In genomic region chr15:72475674-72476073, GRCh38 we compare ENCODE assay signal across 8 cellular contexts. TPM values are rescaled to one million over a fixed set of nuclear protein-coding genes. Genes with fewer than 3 reads are reported as not detected.
DNase-seq lines count a peak whose midpoint lies in the region; ATAC-seq, FAIRE-seq and TF ChIP-seq lines count a peak whose summit lies in the region.

No MANE protein-coding gene starts in this region.

- TF ChIP-seq RAD21 in H1 (IDR thresholded peaks at IDR 0.05 in 1 of 2, conservative IDR thresholded peaks at IDR 0.05 in 1 of 2; ENCODE audit: low read depth in 2 of 2, low read length in 2 of 2): no peak

- H3K4me3 Mint-ChIP-seq in neural crest cell: peak overlapping the region; percentile 97

- H3K79me2 ChIP-seq in OCI-LY3 (ENCODE audit: low read length) (peaks cover 76% of the 10 kb centered on the region), H1 (ENCODE audit: control insufficient read depth in 1 of 2, insufficient read depth in 2 of 2, low read length in 2 of 2) (peaks cover 32 to 61% of the 10 kb centered on the region in 2 experiments)

- H3K14ac ChIP-seq in H1 (ENCODE audit: insufficient read length): no peak overlapping the region

- H3K4me1 ChIP-seq in BLaER1 treated with 17β-estradiol and CSF1 and Interleukin-3, amounts not matched to agents 10 nM and 100 nM: peaks cover 26 to 64% (median 37%) of the 10 kb centered on the region in 10 experiments
- peaks cover 23% of the 10 kb centered on the region for H3K4me1 ChIP-seq in OCI-LY3 (ENCODE audit: low read length)
- peaks cover 0 to 4% (median 2%) of the 10 kb centered on the region in 4 experiments; a peak in 2 of 7 replicates for H3K4me1 ChIP-seq in H1 (replicated peaks in 1 of 4; ENCODE audit: control insufficient read depth in 3 of 4, insufficient read depth in 4 of 4, low read length in 3 of 4)

- H2AFZ ChIP-seq in OCI-LY3 (ENCODE audit: low read depth, low read length) (no peak overlapping the region), H1 (ENCODE audit: low read length) (no peak overlapping the region)

- peaks cover 58 to 65% (median 64%) of the 10 kb centered on the region in 11 experiments for H4K20me1 ChIP-seq in BLaER1 treated with 17β-estradiol and CSF1 and Interleukin-3, amounts not matched to agents 10 nM and 100 nM
- H4K20me1 ChIP-seq in OCI-LY3 (ENCODE audit: insufficient read depth, low read length) (peaks cover 41% of the 10 kb centered on the region), H1 (replicated peaks in 1 of 2; ENCODE audit: control insufficient read depth in 1 of 2, insufficient read depth in 2 of 2, low read length in 2 of 2) (peaks cover 7 to 12% of the 10 kb centered on the region in 2 experiments)

- H3K36me3 ChIP-seq in BLaER1 treated with 17β-estradiol and CSF1 and Interleukin-3, amounts not matched to agents 10 nM and 100 nM: peaks cover 40 to 49% (median 45%) of the 10 kb centered on the region in 11 experiments
- H3K36me3 ChIP-seq in OCI-LY3 (replicated peaks; ENCODE audit: low read depth, low read length): peaks cover 38% of the 10 kb centered on the region
- H3K36me3 ChIP-seq in H1 (ENCODE audit: control insufficient read depth in 2 of 4, insufficient read depth in 4 of 4, low read length in 3 of 4): peaks cover 0 to 23% (median 3%) of the 10 kb centered on the region in 4 experiments; a peak in 2 of 8 replicates

- no peak overlapping the region for H2AK5ac ChIP-seq in H1 (ENCODE audit: low read depth, low read length)

- H3K27me3 Mint-ChIP-seq in neural crest cell (ENCODE audit: low read depth): no peaks in the 10 kb centered on the region

- H3K23ac ChIP-seq in H1 (ENCODE audit: insufficient read length): no peak overlapping the region

- H4K91ac ChIP-seq in H1 (replicated peaks; ENCODE audit: insufficient read length, low read length): no peak overlapping the region

- H3K36me3 Mint-ChIP-seq in neural crest cell (ENCODE audit: low read depth): peaks cover 16% of the 10 kb centered on the region

- DNase-seq in H1 (ENCODE audit: low read depth in 1 of 2, low spot score in 2 of 2) (no peak), neural crest cell (ENCODE audit: low read depth, low spot score) (no peak), hippocampal formation (lab: John Stamatoyannopoulos, UW) (no peak), cerebellar cortex (ENCODE audit: low spot score) (no peak), COR-L47 (lab: John Stamatoyannopoulos, UW) (no peak)

- no peak overlapping the region for H2BK12ac ChIP-seq in H1 (ENCODE audit: low read depth, low read length)

- POLR2A ChIA-PET in H1 (lab: Charles Lee; ENCODE audit: partially characterized antibody): interaction anchor here (0.6 to 1.7 kb wide), 9 partner anchors 8 to 318 kb away, joined by 3 to 9 read pairs (median 4); partner anchors contain the start of genes CELF6 and HEXA

- H3K27me3 ChIP-seq in BLaER1 treated with 17β-estradiol and CSF1 and Interleukin-3, amounts not matched to agents 10 nM and 100 nM: no peaks in the 10 kb centered on the region
- no peaks in the 10 kb centered on the region for H3K27me3 ChIP-seq in OCI-LY3 (ENCODE audit: low read depth, low read length)
- no peaks in the 10 kb centered on the region for H3K27me3 ChIP-seq in H1 (replicated peaks in 1 of 4; ENCODE audit: control insufficient read depth in 3 of 4, extremely low read depth in 1 of 4, insufficient read depth in 3 of 4, low read length in 3 of 4)

- no peak overlapping the region for H3K56ac ChIP-seq in H1 (replicated peaks; ENCODE audit: insufficient read length, low read depth, low read length)

- H3K4ac ChIP-seq in H1 (replicated peaks; ENCODE audit: insufficient read length, low read depth, low read length): no peak overlapping the region

- no peak for ATAC-seq in GM21723 (IDR thresholded peaks at IDR 0.05; ENCODE audit: unreplicated experiment)

- H2BK15ac ChIP-seq in H1 (ENCODE audit: low read length): no peak overlapping the region

- no peak overlapping the region for H3K18ac ChIP-seq in H1 (ENCODE audit: extremely low read depth, low read length)

- H4K8ac ChIP-seq in H1 (ENCODE audit: extremely low read depth, insufficient read depth, low read length): no peak overlapping the region

- peaks cover 3% of the 10 kb centered on the region for H3K23me2 ChIP-seq in H1 (ENCODE audit: low read depth, low read length)

- H3K9ac ChIP-seq in BLaER1 treated with 17β-estradiol and CSF1 and Interleukin-3, amounts not matched to agents 10 nM and 100 nM: peak overlapping the region; percentile 92 to 100 (median 99)
- H3K9ac ChIP-seq in OCI-LY3 (ENCODE audit: low read length) (peak overlapping the region; percentile 97), H1 (replicated peaks in 1 of 4; ENCODE audit: extremely low read depth in 1 of 4, low read depth in 3 of 4, low read length in 3 of 4) (peak overlapping the region in 3 of 4 experiments; percentile 80 to 98 (median 97); a peak in 5 of 7 replicates)

- H2BK20ac ChIP-seq in H1 (ENCODE audit: low read length): no peak overlapping the region

- no peaks in the 10 kb centered on the region for H3K79me1 ChIP-seq in H1 (ENCODE audit: low read depth, low read length)

- H3K9me3 ChIP-seq in BLaER1 treated with 17β-estradiol and CSF1 and Interleukin-3, amounts not matched to agents 10 nM and 100 nM (replicated peaks in 1 of 11): peaks cover 0 to 10% (median 0%) of the 10 kb centered on the region in 11 experiments; a peak in 4 of 22 replicates
- no peaks in the 10 kb centered on the region for H3K9me3 ChIP-seq in OCI-LY3 (ENCODE audit: insufficient read depth, low read length)
- H3K9me3 ChIP-seq in H1 (ENCODE audit: insufficient read depth in 2 of 2, low read depth in 1 of 2, low read length in 1 of 2): no peaks in the 10 kb centered on the region

- no peak for TF ChIP-seq EP300 in H1 (IDR thresholded peaks at IDR 0.05; ENCODE audit: borderline replicate concordance in 1 of 2, low read depth in 2 of 2, low read length in 2 of 2)

- peak overlapping the region; percentile 90 to 98 (median 96) for H3K4me3 ChIP-seq in BLaER1 treated with 17β-estradiol and CSF1 and Interleukin-3, amounts not matched to agents 10 nM and 100 nM
- H3K4me3 ChIP-seq in OCI-LY3 (ENCODE audit: low read length) (peak overlapping the region; percentile 84), H1 (ENCODE audit: extremely low read depth in 1 of 4, insufficient read depth in 2 of 4, low read depth in 3 of 4, low read length in 4 of 4) (peak overlapping the region; percentile 77 to 97 (median 90))

- H3K4me2 ChIP-seq in BLaER1 treated with 17β-estradiol and CSF1 and Interleukin-3, amounts not matched to agents 10 nM and 100 nM: peak overlapping the region; percentile 86 to 97 (median 93)
- peak overlapping the region; percentile 91 for H3K4me2 ChIP-seq in OCI-LY3 (ENCODE audit: low read length)
- H3K4me2 ChIP-seq in H1 (ENCODE audit: insufficient read depth in 1 of 2, low read depth in 2 of 2, low read length in 2 of 2): peak overlapping the region; percentile 60 to 87

- WGBS in H1 (ENCODE audit: extremely low coverage in 1 of 2, insufficient coverage in 1 of 2, insufficient read length in 1 of 2, insufficient replicate concordance in 2 of 2, low coverage in 1 of 2, low lambda C conversion rate in 2 of 2, missing lambda C conversion rate in 1 of 2), 2 experiments: 36% methylated on average over 2 of the region's 2 CpGs; no CpG with 5 or more reads in 1 of the 2 experiments

- no peak for FAIRE-seq in H1 (lab: Jason Lieb, UNC)

- TF ChIP-seq POLR2A in H1 (IDR thresholded peaks at IDR 0.05; ENCODE audit: control extremely low read depth in 1 of 2, low read depth in 2 of 2, low read length in 2 of 2): peak in 1 of 2 experiments; percentile 16; a peak in 1 of 3 replicates

- H3K27ac Mint-ChIP-seq in neural crest cell (ENCODE audit: unreplicated experiment): peak overlapping the region; percentile 99

- peaks cover 38% of the 10 kb centered on the region for H3K4me1 Mint-ChIP-seq in neural crest cell

- H3K27ac ChIP-seq in BLaER1 treated with 17β-estradiol and CSF1 and Interleukin-3, amounts not matched to agents 10 nM and 100 nM: peak overlapping the region; percentile 95 to 100 (median 99)
- H3K27ac ChIP-seq in OCI-LY3 (ENCODE audit: low read length): peak overlapping the region; percentile 80
- peak overlapping the region; percentile 97 for H3K27ac ChIP-seq in H1 (ENCODE audit: low read depth, low read length)

- TF ChIP-seq CTCF in OCI-LY3 (IDR thresholded peaks at IDR 0.05; ENCODE audit: low read depth, low read length): no peak
- TF ChIP-seq CTCF in H1 (IDR thresholded peaks at IDR 0.05; ENCODE audit: control extremely low read depth in 1 of 3, insufficient read depth in 1 of 3, low read depth in 1 of 3, low read length in 3 of 3): no peak
- TF ChIP-seq CTCF in neural crest cell (conservative IDR thresholded peaks at IDR 0.05): no peak

- no peaks in the 10 kb centered on the region for H3K9me3 Mint-ChIP-seq in neural crest cell

- H2BK120ac ChIP-seq in H1 (replicated peaks; ENCODE audit: low read depth, low read length): no peak overlapping the region

- CTCF ChIA-PET in H1 (lab: Charles Lee; ENCODE audit: partially characterized antibody): interaction anchor here (1.3 kb wide), 1 partner anchor 24 kb away, joined by 3 read pairs; no protein-coding TSS in a partner anchor

- H4K5ac ChIP-seq in H1 (ENCODE audit: insufficient read length, low read depth, low read length): no peak overlapping the region

- peak overlapping the region; percentile 93; the same call in 1 of the 2 replicates for H2BK5ac ChIP-seq in H1 (ENCODE audit: low read depth, low read length)

TF ChIP-seq in H1, 55 proteins besides CTCF, POLR2A, EP300 and RAD21 (continues in another document):
- TF ChIP-seq ATF3 (IDR thresholded peaks at IDR 0.05; ENCODE audit: insufficient read depth, low read depth, low read length): no peak

RNA-seq across cellular contexts. Expression of gene ARIH1, which starts 1.5 kb away (rescaled TPM):
- 169 and 179 TPM in 2 replicates for total RNA-seq in H1 (2021; fragmentation: NEBNext Ultra II Directional; extraction: Animal tissue kit (Norgen Biotek cat#: 25700))
- polyA plus RNA-seq in H1 (2011; rRNA removed): 15.6 and 32.7 TPM in 2 replicates
- polyA plus RNA-seq in H1 (2011; cell fraction: cytosol; rRNA removed): 33.0 TPM
- polyA plus RNA-seq in H1 (2011; cell fraction: nucleus; rRNA removed): 51.8 TPM
- 44.8 to 78.8 TPM (median 62.4 TPM) in 4 replicates for polyA plus RNA-seq in H1 (2012, experiment 1 of 2)
- 1.6 TPM for polyA plus RNA-seq in H1 (2012, experiment 2 of 2)
- polyA plus RNA-seq in H1 (2013, experiment 1 of 2): 62.0 TPM
- polyA plus RNA-seq in H1 (2013, experiment 2 of 2): 58.0 TPM
- polyA minus RNA-seq in H1 (2011; rRNA and poly(A)+ RNA removed): 152 TPM in 2 replicates
- polyA minus RNA-seq in H1 (2011; cell fraction: cytosol; rRNA and poly(A)+ RNA removed): 124 TPM
- 90.8 TPM for polyA minus RNA-seq in H1 (2011; cell fraction: nucleus; rRNA and poly(A)+ RNA removed)
- 146 and 154 TPM in 2 replicates for total RNA-seq in neural crest cell
